8 cellular contexts compared by ENCODE assay signal in the genomic region with DNA sequence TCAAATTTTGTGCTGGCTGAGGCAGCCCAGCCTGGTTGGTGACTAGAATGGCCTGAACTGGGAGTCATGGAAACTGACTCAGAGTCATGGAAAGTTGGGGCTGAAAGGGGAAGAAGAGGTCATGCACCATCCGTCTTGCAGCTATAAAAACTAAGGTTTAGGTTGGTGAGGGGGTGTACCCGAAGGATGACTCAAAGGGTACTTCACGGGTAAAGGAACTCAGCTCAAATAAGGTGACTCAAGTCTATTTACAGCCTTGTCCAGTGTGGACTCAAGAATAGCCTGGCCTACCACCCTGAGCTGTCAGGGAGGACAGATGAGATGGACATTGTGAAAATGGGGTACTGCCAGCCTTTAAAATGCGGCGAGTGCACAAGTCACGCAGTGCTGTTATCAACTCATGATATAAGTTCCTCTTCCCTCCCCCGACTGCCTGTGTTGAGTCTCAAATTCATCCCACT. TPM values are rescaled to one million over a fixed set of nuclear protein-coding genes. Genes with fewer than 3 reads are reported as not detected.
DNase-seq lines count a peak whose midpoint lies in the region; ATAC-seq and TF ChIP-seq lines count a peak whose summit lies in the region.

No MANE protein-coding gene starts in this region.

- no peak overlapping the region for H3K18ac ChIP-seq in H9 (ENCODE audit: insufficient read length, low read depth, low read length)

- H3K4me3 Mint-ChIP-seq in H9 (no peak overlapping the region), immature natural killer cell (no peak overlapping the region)

- no peak overlapping the region for H3K56ac ChIP-seq in H9 (ENCODE audit: insufficient read length, low read depth, low read length)

- no peak for TF ChIP-seq CTCF in H9 (conservative IDR thresholded peaks at IDR 0.05)

- no peak overlapping the region for H3T11ph ChIP-seq in H9 (ENCODE audit: low read length)

- no peak overlapping the region for H4K5ac ChIP-seq in H9 (ENCODE audit: insufficient read length, low read depth, low read length)

- H3K27me3 ChIP-seq in H9 (ENCODE audit: insufficient read depth, low read length) = 0 out of 2 replicates have a peak, but pooled peaks cover 1% of the 10 kb centered on the region

- no CpG with 5 or more reads among the region's 7 CpGs for whole genome bisulfite sequencing in H9 (ENCODE audit: extremely low coverage, insufficient read length, low lambda C conversion rate)

- H3K4ac ChIP-seq in H9 (ENCODE audit: low read depth, low read length) = no peak overlapping the region

- peaks cover 8% of the 10 kb centered on the region for H3K9me3 ChIP-seq in H9 (ENCODE audit: control insufficient read depth, low read depth, low read length)

- no peaks in the 10 kb centered on the region for H4K20me1 ChIP-seq in H9 (ENCODE audit: control insufficient read depth, insufficient read depth, insufficient read length)

- no peaks in the 10 kb centered on the region for H3K79me2 ChIP-seq in H9 (ENCODE audit: insufficient read depth, low read length)

- H4K8ac ChIP-seq in H9 (replicated peaks; ENCODE audit: insufficient read length, low read depth, low read length) = no peak overlapping the region

- H3K27ac Mint-ChIP-seq in H9 (no peak overlapping the region), immature natural killer cell (peak overlapping the region in 1 of 6 donors; percentile 59)

- H3K23ac ChIP-seq in H9 (ENCODE audit: insufficient read length, low read depth, low read length) = no peak overlapping the region

- no peak overlapping the region for H3K27ac ChIP-seq in H9 (ENCODE audit: insufficient read length, low read depth, low read length)

- H3K4me1 ChIP-seq in H9 (ENCODE audit: insufficient read depth, low read length) = no peaks in the 10 kb centered on the region

- H3K4me1 Mint-ChIP-seq in H9 (no peaks in the 10 kb centered on the region), immature natural killer cell (peaks cover 0 to 10% of the 10 kb centered on the region in 2 donors)

- no peak overlapping the region for H2AFZ ChIP-seq in H9 (ENCODE audit: low read length)

- ATAC-seq in GM21619 (IDR thresholded peaks at IDR 0.05; ENCODE audit: unreplicated experiment) = peak; percentile 58

- no peak overlapping the region for H3K4me2 ChIP-seq in H9 (ENCODE audit: insufficient read depth, insufficient read length, low read length)

- H3K27me3 Mint-ChIP-seq in H9 (ENCODE audit: low read depth) (peaks cover 57% of the 10 kb centered on the region), immature natural killer cell (ENCODE audit: low read depth in 3 of 3) (peaks cover 17 to 30% (median 24%) of the 10 kb centered on the region in 3 donors)

- no peaks in the 10 kb centered on the region for H3K79me1 ChIP-seq in H9 (ENCODE audit: insufficient read depth, low read depth, low read length, poor library complexity, severe bottlenecking)

- no peak overlapping the region for H4K91ac ChIP-seq in H9 (ENCODE audit: insufficient read length, low read depth, low read length)

- peaks cover 11 to 12% (median 12%) of the 10 kb centered on the region in 3 experiments for H3K36me3 Mint-ChIP-seq in H9 (ENCODE audit: insufficient read depth in 1 of 3, low read depth in 3 of 3)
- peaks cover 9% of the 10 kb centered on the region in 3 donors for H3K36me3 Mint-ChIP-seq in immature natural killer cell

- no peak overlapping the region for H3K9ac ChIP-seq in H9 (ENCODE audit: extremely low read depth, insufficient read length, low read length)

- H2AK5ac ChIP-seq in H9 (ENCODE audit: insufficient read length, low read length) = no peak overlapping the region

- peaks cover 16 to 18% of the 10 kb centered on the region in 2 experiments for H3K9me3 Mint-ChIP-seq in H9
- H3K9me3 Mint-ChIP-seq in immature natural killer cell = peaks cover 0 to 9% (median under 1%) of the 10 kb centered on the region in 6 donors

- DNase-seq in Daoy (ENCODE audit: low read depth) (peak; percentile 67), SIG-M5 (lab: John Stamatoyannopoulos, UW) (peak; percentile 45), mesenteric fat pad (ENCODE audit: low spot score) (peak; percentile 51), H9 (no peak), NCI-H2107 treated with DMSO at 0.1 percent for 48 hours (lab: John Stamatoyannopoulos, UW; ENCODE audit: unreplicated experiment) (no peak), SK-N-DZ (ENCODE audit: low spot score) (no peak), immature natural killer cell (no peak)

- no peak overlapping the region for H2BK12ac ChIP-seq in H9 (ENCODE audit: insufficient read length, low read depth, low read length)

- H2BK15ac ChIP-seq in H9 (ENCODE audit: low read depth, low read length) = no peak overlapping the region

- no peaks in the 10 kb centered on the region for H3K23me2 ChIP-seq in H9 (ENCODE audit: insufficient read length, low read depth, low read length, poor library complexity, severe bottlenecking)

- H2BK120ac ChIP-seq in H9 (ENCODE audit: low read depth, low read length, poor library complexity, severe bottlenecking) = no peak overlapping the region

- H3K14ac ChIP-seq in H9 (ENCODE audit: insufficient read depth, low read length) = no peak overlapping the region

- no peak overlapping the region for H2BK20ac ChIP-seq in H9 (ENCODE audit: low read depth, low read length, poor library complexity, severe bottlenecking)

- no peak overlapping the region for H2BK5ac ChIP-seq in H9 (ENCODE audit: insufficient read length, low read length)

RNA-seq across cellular contexts. Expression of gene CD300LB, which starts 18.6 kb away (rescaled TPM):
- total RNA-seq in Daoy (2014; rRNA removed; shearing (Covaris generic)) = not detected in 2 replicates
- total RNA-seq in mesenteric fat pad = 1.3 TPM
- total RNA-seq in H9 (2021) = not detected in 2 replicates
- polyA plus RNA-seq in SK-N-DZ (2014; cell fraction: cytosol; rRNA removed) = not detected in 2 replicates
- not detected in 2 replicates for polyA plus RNA-seq in SK-N-DZ (2014; cell fraction: nucleus; rRNA removed)
- polyA plus RNA-seq in immature natural killer cell = 1 to 10 TPM; 4.2 to 6.3 (median 5.5) TPM

RNA-seq across cellular contexts. Expression of gene CD300C, which starts 33.3 kb away (rescaled TPM):
- total RNA-seq in Daoy (2014; rRNA removed; shearing (Covaris generic)) = 1.2 TPM in 1 of 2 replicates, not detected in the other
- total RNA-seq in mesenteric fat pad = 4.1 TPM
- not detected in 2 replicates for total RNA-seq in H9 (2021)
- polyA plus RNA-seq in SK-N-DZ (2014; cell fraction: cytosol; rRNA removed) = not detected in 2 replicates
- not detected in 2 replicates for polyA plus RNA-seq in SK-N-DZ (2014; cell fraction: nucleus; rRNA removed)
- polyA plus RNA-seq in immature natural killer cell = 10 to 100 TPM; 14.4 to 37.4 (median 21.2) TPM

RNA-seq across cellular contexts. Expression of gene CD300A, which starts 46.2 kb away (rescaled TPM):
- total RNA-seq in Daoy (2014; rRNA removed; shearing (Covaris generic)) = not detected in 2 replicates
- total RNA-seq in mesenteric fat pad (19.0 TPM), H9 (2021) (not detected in 2 replicates)
- polyA plus RNA-seq in SK-N-DZ (2014; cell fraction: cytosol; rRNA removed) = not detected in 2 replicates
- polyA plus RNA-seq in SK-N-DZ (2014; cell fraction: nucleus; rRNA removed) = not detected in 2 replicates
- 100 to 1,000 TPM; 357 to 514 (median 505) TPM for polyA plus RNA-seq in immature natural killer cell

RNA-seq across cellular contexts. Expression of gene CD300H, which starts 54.7 kb away (rescaled TPM):
- not detected in 2 replicates for total RNA-seq in Daoy (2014; rRNA removed; shearing (Covaris generic))
- not detected for total RNA-seq in mesenteric fat pad
- total RNA-seq in H9 (2021) = not detected in 2 replicates
- polyA plus RNA-seq in SK-N-DZ (2014; cell fraction: cytosol; rRNA removed) = not detected in 2 replicates
- not detected in 2 replicates for polyA plus RNA-seq in SK-N-DZ (2014; cell fraction: nucleus; rRNA removed)
- 1 to 10 TPM in 2 of 3 donors, not detected in 1; 3.2 to 6.4 TPM for polyA plus RNA-seq in immature natural killer cell

Comparison
In these comparisons a context has a peak if more than half of its experiments do, and no peak if none do; other contexts are left out.
1. DNase-seq: peak in Daoy (single experiment), SIG-M5 (single experiment) and mesenteric fat pad (single experiment); none in H9 (single experiment), NCI-H2107 treated with DMSO at 0.1 percent for 48 hours (single experiment), SK-N-DZ (single experiment) and immature natural killer cell (0 of 3).
2. RNA of gene CD300A, which starts 46.2 kb away (total RNA-seq): 19.0 TPM in mesenteric fat pad (single experiment); not detected in H9 and not detected in Daoy; every median in the first group is over 10 times any median in the second.